In the genomic region with DNA sequence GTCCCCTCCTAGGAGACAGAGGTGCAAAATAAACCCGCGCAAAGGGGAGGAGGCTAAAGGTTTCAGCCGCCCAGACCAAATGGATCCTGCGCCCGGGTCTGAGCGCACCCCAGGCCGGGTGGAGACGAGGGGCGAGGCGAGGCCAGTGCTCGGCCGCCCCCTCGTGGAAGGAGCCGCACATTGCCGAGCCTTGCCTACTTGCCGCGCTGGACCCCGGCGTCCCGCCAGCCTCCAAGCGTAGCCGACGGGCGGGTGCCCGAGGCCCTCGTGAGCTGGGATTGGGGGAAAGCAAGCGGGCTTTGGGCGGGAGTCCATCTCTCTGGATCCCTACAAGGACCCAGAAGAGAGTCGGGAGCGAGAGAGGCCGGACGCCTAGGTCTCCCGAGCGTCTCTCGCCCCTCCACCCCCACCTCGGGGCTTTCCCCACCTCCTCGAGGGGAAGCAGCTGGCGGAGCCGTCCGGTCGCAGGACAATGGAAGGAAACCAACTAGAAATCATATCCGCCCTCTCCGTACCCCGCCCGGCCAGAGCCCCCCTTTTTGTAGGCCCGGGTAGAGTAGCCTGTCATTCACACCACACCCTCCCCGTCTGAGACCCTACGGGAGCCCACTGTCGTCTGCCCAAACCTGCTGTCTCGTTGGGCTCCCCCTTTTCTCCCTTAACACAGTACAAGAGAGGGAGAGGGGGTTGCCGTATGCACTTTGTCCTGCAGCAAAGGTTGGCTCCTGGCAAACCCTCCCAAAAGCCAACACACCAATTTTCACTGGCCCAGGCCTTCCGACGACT, we compare ENCODE assay signal across 7 cellular contexts. TPM values are rescaled to one million over a fixed set of nuclear protein-coding genes. Genes with fewer than 3 reads are reported as not detected.
DNase-seq lines count a peak whose midpoint lies in the region; ATAC-seq and TF ChIP-seq lines count a peak whose summit lies in the region.

No MANE protein-coding gene starts in this region.

- H3K9ac ChIP-seq in duodenal mucosa (ENCODE audit: low read depth in 1 of 2, low read length in 2 of 2) = peak overlapping the region; percentile 49 to 69

- H3K36me3 ChIP-seq in duodenal mucosa (ENCODE audit: control insufficient read depth in 1 of 2, insufficient read depth in 2 of 2, low read length in 2 of 2) = peaks cover 0 to 5% of the 10 kb centered on the region in 2 donors
- peaks cover 4% of the 10 kb centered on the region for H3K36me3 ChIP-seq in lower lobe of right lung

- ATAC-seq in HG02938 (IDR thresholded peaks at IDR 0.05; ENCODE audit: unreplicated experiment) = peak; percentile 67
- peak; percentile 80 to 86 for ATAC-seq in lower lobe of right lung

- H3K4me3 ChIP-seq in duodenal mucosa (ENCODE audit: low read depth in 1 of 2, low read length in 2 of 2) (peak overlapping the region; percentile 49 to 50), lower lobe of right lung (peak overlapping the region; percentile 59)

- H3K9me3 ChIP-seq in duodenal mucosa (ENCODE audit: control insufficient read depth in 1 of 2, low read length in 2 of 2) (no peaks in the 10 kb centered on the region), lower lobe of right lung (no peaks in the 10 kb centered on the region)

- in situ Hi-C loops in GM13976 (cut with MboI; ENCODE audit: low sequenced_read_pairs, unreplicated experiment) = loop anchor here (25.0 kb wide), 1 partner anchor 360 kb away; the partner anchor contains the start of genes C17orf100 and MED31

- H3K4me1 ChIP-seq in duodenal mucosa (ENCODE audit: control insufficient read depth in 1 of 2, insufficient read depth in 2 of 2, low read length in 2 of 2) (peaks cover 21 to 24% of the 10 kb centered on the region in 2 donors), lower lobe of right lung (peaks cover 66% of the 10 kb centered on the region)

- H3K27me3 ChIP-seq in duodenal mucosa (ENCODE audit: control insufficient read depth in 1 of 2, insufficient read depth in 2 of 2, low read length in 2 of 2) (no peaks in the 10 kb centered on the region), lower lobe of right lung (ENCODE audit: low read depth) (no peaks in the 10 kb centered on the region)

- intact Hi-C loops in lower lobe of right lung (cut with DNase I) = no loop called here

- peak; percentile 90 for DNase-seq in GM13976 (ENCODE audit: low spot score)
- peak; percentile 26 for DNase-seq in NCI-H2227 treated with DMSO at 0.1 percent for 48 hours (lab: John Stamatoyannopoulos, UW)
- peak; percentile 75 for DNase-seq in activated CD4-positive, alpha-beta T cell treated with anti-CD3 and anti-CD28 coated beads, Interleukin-2, amount 50 U/mL, for 1 hour
- DNase-seq in lower lobe of right lung = peak; percentile 85
- peak in 2 of 3 experiments; percentile 58 to 59 for DNase-seq in stimulated activated CD4-positive, alpha-beta T cell treated with anti-CD3 and anti-CD28 coated beads, TNF-alpha, amount 100 ng/mL, for 4 hours (ENCODE audit: low read depth in 3 of 3)

- TF ChIP-seq CTCF in GM13976 (IDR thresholded peaks at IDR 0.05; ENCODE audit: borderline replicate concordance, control extremely low read depth, extremely low read depth, insufficient read depth, missing control alignments) (peak; percentile 96), lower lobe of right lung (IDR thresholded peaks at IDR 0.05) (peak; percentile 97)

- H3K27ac ChIP-seq in duodenal mucosa (ENCODE audit: low read depth, low read length) (peak overlapping the region; percentile 61), lower lobe of right lung (peak overlapping the region; percentile 93)

RNA-seq across cellular contexts. Expression of gene BCL6B, which starts 0.7 kb away (rescaled TPM):
- total RNA-seq in lower lobe of right lung = 13.4 TPM

RNA-seq across cellular contexts. Expression of gene RNASEK, which starts 9.8 kb away (rescaled TPM):
- 300 TPM for total RNA-seq in lower lobe of right lung

RNA-seq across cellular contexts. Expression of gene SLC16A13, which starts 13.6 kb away (rescaled TPM):
- total RNA-seq in lower lobe of right lung = 9.9 TPM

RNA-seq across cellular contexts. Expression of gene SLC16A11, which starts 21.7 kb away (rescaled TPM):
- total RNA-seq in lower lobe of right lung = 7.7 TPM

RNA-seq across cellular contexts. Expression of gene ALOX12, which starts 26.3 kb away (rescaled TPM):
- 0.86 TPM for total RNA-seq in lower lobe of right lung

Comparison
In these comparisons a context has a peak if more than half of its experiments do, and no peak if none do; other contexts are left out.
1. Peak in every context shown above with its lines: DNase-seq, ATAC-seq, H3K4me3 ChIP-seq and H3K27ac ChIP-seq.
2. DNase-seq: peak in every context shown above with its lines; median percentile 90 in GM13976; 85 in lower lobe of right lung; 75 in activated CD4-positive, alpha-beta T cell treated with anti-CD3 and anti-CD28 coated beads, Interleukin-2, amount 50 U/mL, for 1 hour; 58 in stimulated activated CD4-positive, alpha-beta T cell treated with anti-CD3 and anti-CD28 coated beads, TNF-alpha, amount 100 ng/mL, for 4 hours; 26 in NCI-H2227 treated with DMSO at 0.1 percent for 48 hours.